ENCODE assay signal across 25 cellular contexts in the genomic region with DNA sequence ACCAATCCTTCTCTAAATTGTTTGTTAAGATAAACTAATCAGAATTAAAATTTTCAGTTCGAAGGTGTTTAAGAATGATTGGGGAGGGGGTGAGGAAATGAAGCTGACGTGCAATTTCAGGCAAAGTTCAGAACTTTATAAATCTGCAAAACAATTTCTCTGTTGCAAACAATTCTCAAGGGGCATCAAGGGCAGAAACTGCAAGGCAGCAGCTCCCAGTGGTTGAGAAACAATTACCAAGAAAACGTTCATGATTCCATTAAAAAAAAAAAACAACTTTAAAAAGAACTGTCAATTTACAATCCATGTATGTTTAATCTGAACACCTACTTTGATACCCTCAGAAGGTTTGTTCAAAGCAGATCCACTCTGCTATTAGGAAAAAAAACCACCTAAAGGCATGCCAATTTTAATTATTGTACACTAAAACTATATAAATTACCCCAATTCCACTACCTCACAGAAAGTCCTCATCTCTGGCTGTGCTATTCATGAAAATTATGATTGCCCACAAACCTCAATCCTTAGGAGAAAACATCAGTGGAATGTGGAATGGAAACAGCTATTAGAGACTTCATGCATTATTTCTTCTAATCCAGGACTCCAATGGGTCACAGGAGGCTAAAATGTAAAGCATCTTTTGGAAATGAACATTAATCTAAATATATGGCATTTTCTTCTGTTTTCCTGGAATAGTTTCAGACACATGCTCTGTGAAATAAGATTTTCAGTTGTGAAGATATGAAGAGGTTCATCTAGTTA.
DNase-seq lines count a peak whose midpoint lies in the region; ATAC-seq and TF ChIP-seq lines count a peak whose summit lies in the region.
"Had no signal": no experiment of that assay in that cellular context is flagged by ENCODE, and none has a peak within 500 bp of the region (broad histone marks: within the 10 kb centered on the region; RNA-seq: fewer than 3 reads in every experiment).

No MANE protein-coding gene starts in this region.

- CTCF ChIA-PET in SK-N-SH (lab: Yijun Ruan, JAX): interaction anchor here (0.6 kb wide), 1 partner anchor 494 kb away, joined by 3 read pairs; no protein-coding TSS in a partner anchor
- CTCF ChIA-PET in activated CD4-positive, alpha-beta T cell treated with anti-CD3 and anti-CD28 coated beads for 36 hours (lab: Charles Lee): interaction anchor here (0.7 to 1.4 kb wide), 3 partner anchors 9 to 438 kb away, joined by 3 to 4 read pairs (median 3); a partner anchor contains a TSS

- DNase-seq in EH (ENCODE audit: low read depth) (peak; percentile 58), SK-N-SH (no peak), fibroblast of peridontal ligament (ENCODE audit: extremely low read depth) (peak; percentile 66), gastrocnemius medialis (no peak), occipital lobe (lab: John Stamatoyannopoulos, UW) (no peak), HAP-1 (ENCODE audit: low spot score in 2 of 2) (no peak)
- DNase-seq in activated CD4-positive, alpha-beta T cell treated with anti-CD3 and anti-CD28 coated beads for 36 hours: no peak
- DNase-seq: activated CD4-positive, alpha-beta T cell treated with anti-CD3 and anti-CD28 coated beads, Interleukin-2, amount 10 ng/mL, durations not matched to agents 24 days and 14 days; activated effector memory CD4-positive, alpha-beta T cell treated with Interleukin-2 at 50 U/mL for 16 hours; activated naive CD8-positive, alpha-beta T cell treated with anti-CD3 and anti-CD28 coated beads, Interleukin-2, amount 10 ng/mL, durations not matched to agents 7 days and 5 days; DND-41; left lung; MM.1S; NCI-H1417 treated with DMSO at 0.1 percent for 48 hours; NCI-H2107; NK-92 treated with Interleukin-12 subunit alpha and Interleukin-12 subunit beta, amount 100 ng/mL, for 24 hours; stomach; trophoblast cell had no signal

- H3K9me3 Mint-ChIP-seq in activated CD4-positive, alpha-beta T cell treated with anti-CD3 and anti-CD28 coated beads for 36 hours (ENCODE audit: low read depth): no peaks in the 10 kb centered on the region
- H3K9me3 Mint-ChIP-seq: activated naive CD8-positive, alpha-beta T cell treated with anti-CD3 and anti-CD28 coated beads, Interleukin-2, amount 10 ng/mL, durations not matched to agents 7 days and 5 days; dendritic cell treated with granulocyte-macrophage colony-stimulating factor and Interleukin-4, amounts not matched to agents 40 ng/mL and 50 ng/mL, for 4 days; GM23338; IgD-negative memory B cell; T-helper 1 cell treated with Interleukin-12 subunit alpha and Interleukin-12 subunit beta and Interleukin-4 antibody, amounts not matched to agents 30 μg/mL and 1 μg/mL, for 36 hours had no signal

- H3K36me3 ChIP-seq in SK-N-SH (replicated peaks in 1 of 2; ENCODE audit: control insufficient read depth in 1 of 2, insufficient read depth in 2 of 2, low read length in 1 of 2) (peaks cover 13 to 16% of the 10 kb centered on the region in 2 experiments), gastrocnemius medialis (no peaks in the 10 kb centered on the region), HAP-1 (replicated peaks) (0 out of 2 replicates have a peak, but pooled peaks cover 5% of the 10 kb centered on the region)

- no peak for TF ChIP-seq POLR2A in gastrocnemius medialis (IDR thresholded peaks at IDR 0.05)

- H3K36me3 Mint-ChIP-seq in activated CD4-positive, alpha-beta T cell treated with anti-CD3 and anti-CD28 coated beads for 36 hours (ENCODE audit: low read depth): peaks cover 36% of the 10 kb centered on the region

- in situ Hi-C loops in gastrocnemius medialis (cut with MboI; ENCODE audit: low sequenced_read_pairs in 4 of 4): no loop called here
- in situ Hi-C loops in HAP-1 (cut with MboI; ENCODE audit: low sequenced_read_pairs): no loop called here

- WGBS in SK-N-SH (ENCODE audit: low lambda C conversion rate): 82% methylated on average over 3 of the region's 3 CpGs

- H3K4me1 ChIP-seq in SK-N-SH (ENCODE audit: control insufficient read depth in 1 of 2, insufficient read depth in 2 of 2, low read depth in 1 of 2, low read length in 1 of 2): peaks cover 12 to 22% of the 10 kb centered on the region in 2 experiments
- peaks cover 32 to 58% of the 10 kb centered on the region in 2 donors for H3K4me1 ChIP-seq in gastrocnemius medialis
- H3K4me1 ChIP-seq in HAP-1: no peaks in the 10 kb centered on the region
- H3K4me1 ChIP-seq: left lung had no signal

- no peak overlapping the region for H3K4me2 ChIP-seq in SK-N-SH
- H3K4me2 ChIP-seq: GM23338 had no signal

- no peak overlapping the region for H3K27ac Mint-ChIP-seq in activated CD4-positive, alpha-beta T cell treated with anti-CD3 and anti-CD28 coated beads for 36 hours
- H3K27ac Mint-ChIP-seq: activated naive CD8-positive, alpha-beta T cell treated with anti-CD3 and anti-CD28 coated beads, Interleukin-2, amount 10 ng/mL, durations not matched to agents 7 days and 5 days; B cell; dendritic cell treated with granulocyte-macrophage colony-stimulating factor and Interleukin-4, amounts not matched to agents 40 ng/mL and 50 ng/mL, for 4 days; GM23338; IgD-negative memory B cell; T-helper 1 cell treated with Interleukin-12 subunit alpha and Interleukin-12 subunit beta and Interleukin-4 antibody, amounts not matched to agents 30 μg/mL and 1 μg/mL, for 36 hours had no signal

- H2AFZ ChIP-seq in SK-N-SH (ENCODE audit: low read depth): no peak overlapping the region
- H2AFZ ChIP-seq: GM23338 had no signal

- H3K27ac ChIP-seq in SK-N-SH (ENCODE audit: low read depth in 2 of 2, low read length in 1 of 2) (peak overlapping the region; percentile 6 to 64; a peak in 2 of 4 replicates), gastrocnemius medialis (peak overlapping the region; percentile 19 to 71 (median 38))
- H3K27ac ChIP-seq: left lung, stomach had no signal

- no peaks in the 10 kb centered on the region for H3F3A ChIP-seq in SK-N-SH (replicated peaks; ENCODE audit: insufficient read depth)

- H3K9me3 ChIP-seq in SK-N-SH (no peaks in the 10 kb centered on the region), gastrocnemius medialis (no peaks in the 10 kb centered on the region), HAP-1 (no peaks in the 10 kb centered on the region)
- H3K9me3 ChIP-seq: left lung, SJCRH30, stomach had no signal

- no peak for TF ChIP-seq RAD21 in SK-N-SH (IDR thresholded peaks at IDR 0.05; ENCODE audit: low read length)

- H3K4me3 ChIP-seq in SK-N-SH (ENCODE audit: low read depth in 2 of 2, low read length in 1 of 2) (no peak overlapping the region), gastrocnemius medialis (no peak overlapping the region), HAP-1 (no peak overlapping the region)
- H3K4me3 ChIP-seq: GM23338, left lung, SJCRH30, stomach had no signal

- ATAC-seq in gastrocnemius medialis (peak in 1 of 2 donors; percentile 21), HG02884 (IDR thresholded peaks at IDR 0.05; ENCODE audit: unreplicated experiment) (no peak)
- ATAC-seq in activated CD4-positive, alpha-beta T cell treated with anti-CD3 and anti-CD28 coated beads for 36 hours: no peak

- H3K9me2 ChIP-seq in SK-N-SH: no peaks in the 10 kb centered on the region

- no peak for TF ChIP-seq EP300 in SK-N-SH (IDR thresholded peaks at IDR 0.05; ENCODE audit: borderline replicate concordance in 1 of 2, low read depth in 1 of 2, low read length in 1 of 2)

- H3K9ac ChIP-seq in SK-N-SH: no peak overlapping the region

- POLR2A ChIA-PET in SK-N-SH (lab: Yijun Ruan, JAX): no interaction called here
- POLR2A ChIA-PET in activated CD4-positive, alpha-beta T cell treated with anti-CD3 and anti-CD28 coated beads for 36 hours (lab: Charles Lee): no interaction called here

- no peak overlapping the region for H3K4me3 Mint-ChIP-seq in activated CD4-positive, alpha-beta T cell treated with anti-CD3 and anti-CD28 coated beads for 36 hours
- H3K4me3 Mint-ChIP-seq: activated CD4-positive, alpha-beta T cell treated with anti-CD3 and anti-CD28 coated beads, Interleukin-2, amount 10 ng/mL, durations not matched to agents 24 days and 14 days; activated naive CD8-positive, alpha-beta T cell treated with anti-CD3 and anti-CD28 coated beads, Interleukin-2, amount 10 ng/mL, durations not matched to agents 7 days and 5 days; B cell; dendritic cell treated with granulocyte-macrophage colony-stimulating factor and Interleukin-4, amounts not matched to agents 40 ng/mL and 50 ng/mL, for 4 days; GM23338; IgD-negative memory B cell; T-helper 1 cell treated with Interleukin-12 subunit alpha and Interleukin-12 subunit beta and Interleukin-4 antibody, amounts not matched to agents 30 μg/mL and 1 μg/mL, for 36 hours had no signal

- H3K27me3 ChIP-seq in SK-N-SH (ENCODE audit: insufficient read depth): no peaks in the 10 kb centered on the region
- no peaks in the 10 kb centered on the region for H3K27me3 ChIP-seq in gastrocnemius medialis
- H3K27me3 ChIP-seq in HAP-1 (ENCODE audit: low read depth): no peaks in the 10 kb centered on the region
- H3K27me3 ChIP-seq: left lung, SJCRH30, stomach had no signal

- H4K20me1 ChIP-seq in SK-N-SH (ENCODE audit: insufficient read depth): 0 out of 2 replicates have a peak, but pooled peaks cover 3% of the 10 kb centered on the region

- intact Hi-C loops in gastrocnemius medialis (cut with DNase I; ENCODE audit: low total_unique reads): loop anchor here (10.0 kb wide), 1 partner anchor 254 kb away; no protein-coding TSS in a partner anchor
- intact Hi-C loops in activated CD4-positive, alpha-beta T cell treated with anti-CD3 and anti-CD28 coated beads for 36 hours (cut with DNase I, micrococcal nuclease): loop anchor here in 1 of 2 experiments (5.0 kb wide), 1 partner anchor 446 kb away; no protein-coding TSS in a partner anchor

- peaks cover 13% of the 10 kb centered on the region for H3K4me1 Mint-ChIP-seq in activated CD4-positive, alpha-beta T cell treated with anti-CD3 and anti-CD28 coated beads for 36 hours

- H3K79me2 ChIP-seq in SK-N-SH (ENCODE audit: insufficient read depth): no peaks in the 10 kb centered on the region

- no peak for TF ChIP-seq CTCF in SK-N-SH (IDR thresholded peaks at IDR 0.05)
- TF ChIP-seq CTCF in gastrocnemius medialis (IDR thresholded peaks at IDR 0.05 in 4 of 5, conservative IDR thresholded peaks at IDR 0.05 in 1 of 5): no peak

- no peaks in the 10 kb centered on the region for H3K27me3 Mint-ChIP-seq in activated CD4-positive, alpha-beta T cell treated with anti-CD3 and anti-CD28 coated beads for 36 hours
- H3K27me3 Mint-ChIP-seq: activated CD4-positive, alpha-beta T cell treated with anti-CD3 and anti-CD28 coated beads, Interleukin-2, amount 10 ng/mL, durations not matched to agents 24 days and 14 days; activated naive CD8-positive, alpha-beta T cell treated with anti-CD3 and anti-CD28 coated beads, Interleukin-2, amount 10 ng/mL, durations not matched to agents 7 days and 5 days; B cell; dendritic cell treated with granulocyte-macrophage colony-stimulating factor and Interleukin-4, amounts not matched to agents 40 ng/mL and 50 ng/mL, for 4 days; IgD-negative memory B cell had no signal

Comparison
In these comparisons a context has a peak if more than half of its experiments do, and no peak if none do; other contexts are left out.
1. DNase-seq: peak in EH (single experiment) and fibroblast of peridontal ligament (single experiment); none in SK-N-SH (single experiment), gastrocnemius medialis (0 of 2), occipital lobe (single experiment), activated CD4-positive, alpha-beta T cell treated with anti-CD3 and anti-CD28 coated beads for 36 hours (single experiment) and HAP-1 (0 of 2).